9 cellular contexts compared by ENCODE assay signal in the genomic region with DNA sequence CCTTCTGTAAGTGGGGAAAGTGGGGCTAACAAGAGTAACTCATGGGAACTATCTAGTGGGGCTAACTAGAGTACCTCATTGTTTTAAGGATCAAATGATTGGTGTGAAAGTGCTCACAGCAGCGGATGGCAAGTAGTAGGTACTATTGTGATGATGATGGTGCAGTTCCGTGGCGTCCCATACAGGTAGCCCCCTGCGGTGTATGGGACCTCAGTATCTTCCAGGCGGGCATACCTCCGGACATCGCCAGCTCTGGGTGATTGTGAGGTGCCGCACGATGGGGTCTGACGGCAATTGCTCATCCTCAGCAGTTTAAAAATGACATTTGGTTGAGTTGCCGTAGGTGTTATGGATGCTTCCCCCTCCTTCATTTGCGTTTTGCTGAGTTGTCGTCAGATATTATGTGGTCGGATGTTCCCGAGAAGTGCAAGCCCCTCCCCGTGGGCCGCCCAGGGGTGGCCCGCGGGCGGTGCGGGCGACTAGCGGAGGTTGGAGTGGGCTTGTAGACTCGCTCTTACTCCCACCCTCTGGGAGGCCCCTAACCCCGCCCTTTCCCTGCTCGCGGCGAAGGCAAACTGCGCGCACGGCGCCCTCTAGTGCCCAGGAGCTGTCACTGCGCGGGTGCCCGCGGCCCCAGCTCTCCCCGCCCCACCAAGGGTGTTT. TPM values are rescaled to one million over a fixed set of nuclear protein-coding genes. Genes with fewer than 3 reads are reported as not detected.
DNase-seq lines count a peak whose midpoint lies in the region; ATAC-seq and TF ChIP-seq lines count a peak whose summit lies in the region.
"Had no signal": no experiment of that assay in that cellular context is flagged by ENCODE, and none has a peak within 500 bp of the region (broad histone marks: within the 10 kb centered on the region; RNA-seq: fewer than 3 reads in every experiment).

No MANE protein-coding gene starts in this region.

- TF ChIP-seq CTCF in ovary (IDR thresholded peaks at IDR 0.05) (peak in 2 of 3 donors; percentile 43 to 50), thoracic aorta (IDR thresholded peaks at IDR 0.05) (peak; percentile 70)

- H3K27me3 ChIP-seq in ovary (no peaks in the 10 kb centered on the region), thoracic aorta (replicated peaks; ENCODE audit: insufficient read depth) (no peaks in the 10 kb centered on the region)

- intact Hi-C loops in ovary (cut with DNase I): loop anchor here in 1 of 4 donors (5.0 kb wide), 1 partner anchor 95 kb away; no protein-coding TSS in a partner anchor

- ATAC-seq in GM21390 (IDR thresholded peaks at IDR 0.05; ENCODE audit: unreplicated experiment) (peak; percentile 100), thoracic aorta (ENCODE audit: insufficient number of reproducible peaks, low FRiP score, low read depth) (no peak)

- H3K9me3 ChIP-seq in ovary (no peaks in the 10 kb centered on the region), thoracic aorta (no peaks in the 10 kb centered on the region)

- H3K27ac ChIP-seq in ovary (no peak overlapping the region), thoracic aorta (no peak overlapping the region)

- no peak for TF ChIP-seq EP300 in ovary (IDR thresholded peaks at IDR 0.05)

- no peaks in the 10 kb centered on the region for H3K4me1 ChIP-seq in ovary (ENCODE audit: insufficient read depth)
- H3K4me1 ChIP-seq in thoracic aorta (ENCODE audit: control insufficient read depth in 1 of 2, low read depth in 2 of 2): peaks cover 0 to 14% of the 10 kb centered on the region in 2 donors

- H3K36me3 ChIP-seq in ovary (no peaks in the 10 kb centered on the region), thoracic aorta (no peaks in the 10 kb centered on the region)

- WGBS in ovary, 3 donors: 14 to 23% (median 15%) methylated on average over 37 of the region's 37 CpGs

- DNase-seq in D341Med (ENCODE audit: low spot score): peak; percentile 86
- peak in 60 of 76 experiments; percentile 0 to 58 (median 27) for DNase-seq in HUDEP-2 (lab: John Stamatoyannopoulos, UW; ENCODE audit: unreplicated experiment in 76 of 76)
- peak; percentile 57 for DNase-seq in RPMI8226
- DNase-seq in activated effector memory CD4-positive, alpha-beta T cell treated with Interleukin-2 at 50 U/mL for 16 hours: peak; percentile 70
- peak; percentile 31 for DNase-seq in glomerular visceral epithelial cell (ENCODE audit: extremely low spot score)
- peak; percentile 54 to 78 (median 72) for DNase-seq in ovary
- DNase-seq in thoracic aorta (ENCODE audit: low spot score): no peak

- TF ChIP-seq POLR2A in ovary (IDR thresholded peaks at IDR 0.05): no peak

- H3K4me3 ChIP-seq in ovary: peak overlapping the region; percentile 22
- H3K4me3 ChIP-seq in thoracic aorta: peak overlapping the region; percentile 69

RNA-seq across cellular contexts. Expression of a gene that starts 18.3 kb away (rescaled TPM):
- total RNA-seq in ovary (not detected), thoracic aorta (not detected)
- not detected for polyA plus RNA-seq in ovary
- total RNA-seq: lower leg skin had no signal
